In genomic region chr17:73999246-73999645, GRCh38 we compare ENCODE assay signal across 9 cellular contexts.
DNase-seq lines count a peak whose midpoint lies in the region; TF ChIP-seq lines count a peak whose summit lies in the region.
"Had no signal": no experiment of that assay in that cellular context is flagged by ENCODE, and none has a peak within 500 bp of the region (broad histone marks: within the 10 kb centered on the region; RNA-seq: fewer than 3 reads in every experiment).

No MANE protein-coding gene starts in this region.

- TF ChIP-seq CTCF in dorsolateral prefrontal cortex (IDR thresholded peaks at IDR 0.05 in 54 of 56, conservative IDR thresholded peaks at IDR 0.05 in 2 of 56; ENCODE audit: low read depth in 1 of 56, partially characterized antibody in 56 of 56) (no peak), sigmoid colon (IDR thresholded peaks at IDR 0.05) (no peak), tibial artery (IDR thresholded peaks at IDR 0.05) (no peak)

- TF ChIP-seq EP300 in sigmoid colon (IDR thresholded peaks at IDR 0.05): no peak

- H3K36me3 ChIP-seq in adipocyte (ENCODE audit: control insufficient read depth, insufficient read depth, low read length, severe bottlenecking): no peaks in the 10 kb centered on the region
- H3K36me3 ChIP-seq in sigmoid colon: no peaks in the 10 kb centered on the region
- H3K36me3 ChIP-seq in tibial artery: no peaks in the 10 kb centered on the region
- H3K36me3 ChIP-seq: HAP-1 had no signal

- no peak for TF ChIP-seq POLR2A in sigmoid colon (IDR thresholded peaks at IDR 0.05)

- DNase-seq in adipocyte (ENCODE audit: low read depth) (no peak), dorsolateral prefrontal cortex (no peak), sigmoid colon (no peak), NCI-H187 treated with DMSO at 0.1 percent for 48 hours (lab: John Stamatoyannopoulos, UW) (no peak), activated gamma-delta T cell treated with Interleukin-2 at 50 U/mL for 16 hours (no peak), tibial artery (no peak)

- WGBS in sigmoid colon, 2 donors: 46 to 58% methylated on average over 5 of the region's 5 CpGs

- H3K9ac ChIP-seq in adipocyte (ENCODE audit: low read length): no peak overlapping the region

- H3K4me3 ChIP-seq in adipocyte (ENCODE audit: low read length): peak overlapping the region; percentile 19
- peak overlapping the region in 42 of 59 donors; percentile 2 to 53 (median 32) for H3K4me3 ChIP-seq in dorsolateral prefrontal cortex
- H3K4me3 ChIP-seq in sigmoid colon: peak overlapping the region in 3 of 4 donors; percentile 2 to 20 (median 11)
- H3K4me3 ChIP-seq in tibial artery: no peak overlapping the region
- H3K4me3 ChIP-seq: HAP-1 had no signal

- H3K9me3 ChIP-seq in adipocyte (ENCODE audit: control insufficient read depth, low read length) (peaks cover 3% of the 10 kb centered on the region), sigmoid colon (no peaks in the 10 kb centered on the region), tibial artery (no peaks in the 10 kb centered on the region)
- H3K9me3 ChIP-seq: Caco-2, HAP-1 had no signal

- H3K4me1 ChIP-seq in adipocyte (ENCODE audit: control insufficient read depth, insufficient read depth, low read length): no peaks in the 10 kb centered on the region
- peaks cover 0 to 17% (median 14%) of the 10 kb centered on the region in 4 donors for H3K4me1 ChIP-seq in sigmoid colon
- H3K4me1 ChIP-seq in tibial artery: no peaks in the 10 kb centered on the region
- H3K4me1 ChIP-seq: Caco-2 had no signal

- intact Hi-C loops in dorsolateral prefrontal cortex (cut with DNase I): no loop called here
- intact Hi-C loops in sigmoid colon (cut with DNase I): no loop called here
- intact Hi-C loops in tibial artery (cut with DNase I; ENCODE audit: low total_unique reads): no loop called here

- peaks cover 45% of the 10 kb centered on the region for H3K27me3 ChIP-seq in adipocyte (replicated peaks; ENCODE audit: control insufficient read depth, insufficient read depth, low read length)
- peaks cover 0 to 5% (median 0%) of the 10 kb centered on the region in 45 donors for H3K27me3 ChIP-seq in dorsolateral prefrontal cortex
- H3K27me3 ChIP-seq in sigmoid colon: peaks cover 0 to 20% (median 12%) of the 10 kb centered on the region in 3 donors
- peaks cover 0 to 27% of the 10 kb centered on the region in 2 donors for H3K27me3 ChIP-seq in tibial artery

- H3K27ac ChIP-seq in dorsolateral prefrontal cortex: no peak overlapping the region
- no peak overlapping the region for H3K27ac ChIP-seq in sigmoid colon
- H3K27ac ChIP-seq in tibial artery: no peak overlapping the region
- H3K27ac ChIP-seq: C4-2B had no signal

Comparison
In these comparisons a context has a peak if more than half of its experiments do, and no peak if none do; other contexts are left out.
1. H3K4me3 ChIP-seq: peak in adipocyte (single experiment), dorsolateral prefrontal cortex (42 of 59) and sigmoid colon (3 of 4); none in tibial artery (0 of 2).